Comparison of ENCODE assay signal across 8 cellular contexts in the genomic region with DNA sequence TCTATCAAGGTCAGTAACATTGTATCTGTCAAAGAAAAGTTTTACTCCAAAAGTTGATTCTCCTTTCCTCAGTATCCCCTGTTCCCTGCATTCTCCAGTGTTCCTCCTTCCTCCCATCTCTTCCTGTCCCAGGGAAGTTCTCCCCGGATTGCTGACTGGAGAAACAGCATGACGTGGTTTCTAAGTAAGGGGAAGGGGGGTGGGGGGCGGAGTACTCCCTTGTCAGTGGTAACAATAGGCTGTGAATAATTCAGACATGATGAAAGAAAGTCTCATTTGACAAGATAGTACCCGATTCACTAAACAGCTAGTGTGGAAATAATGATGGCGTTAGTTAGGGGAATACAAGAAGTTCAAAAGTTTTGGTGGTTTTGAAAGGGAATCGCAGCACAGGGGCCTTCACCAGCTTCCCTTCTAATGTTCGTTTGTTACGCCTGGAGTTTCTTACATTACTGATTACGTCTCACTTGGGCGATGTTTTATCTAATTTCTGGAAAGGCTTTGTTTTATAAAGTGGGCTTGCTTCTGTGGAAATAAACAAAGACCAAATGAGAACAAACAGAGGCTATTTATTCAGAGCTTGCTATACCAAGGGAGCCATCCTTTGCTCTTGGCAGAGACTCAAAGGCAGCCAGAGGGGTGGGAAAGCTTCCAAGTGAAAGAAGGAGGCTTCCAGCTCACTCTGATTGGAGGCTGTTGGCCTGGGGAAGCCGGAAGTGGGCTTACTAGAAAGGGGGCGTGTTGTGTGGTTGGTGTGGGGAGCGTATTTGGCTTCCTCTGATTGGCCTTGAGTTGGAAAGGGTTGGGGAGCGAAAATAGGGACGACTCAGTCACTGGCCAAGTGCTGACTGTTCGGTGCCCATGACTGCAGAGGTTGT.
DNase-seq lines count a peak whose midpoint lies in the region; ATAC-seq and TF ChIP-seq lines count a peak whose summit lies in the region.

No MANE protein-coding gene starts in this region.

- TF ChIP-seq CTCF in brain (conservative IDR thresholded peaks at IDR 0.05) (no peak), lower lobe of right lung (IDR thresholded peaks at IDR 0.05) (no peak)

- peak overlapping the region; percentile 85 for H3K27ac ChIP-seq in ACC112 (ENCODE audit: low read depth, low read length)
- H3K27ac ChIP-seq in lower lobe of right lung, result peak overlapping the region; percentile 27
- no peak overlapping the region for H3K27ac ChIP-seq in CD4-positive, alpha-beta memory T cell (ENCODE audit: low read depth, low read length)

- H3K9me3 Mint-ChIP-seq in brain, result peaks cover 0 to 6% (median 2%) of the 10 kb centered on the region in 5 experiments
- H3K9me3 Mint-ChIP-seq in activated T-helper 17 cell treated with anti-CD3 and anti-CD28 coated beads, Interleukin-2, amount 50 U/mL, for 72 hours, result no peaks in the 10 kb centered on the region
- no peaks in the 10 kb centered on the region for H3K9me3 Mint-ChIP-seq in CD4-positive, alpha-beta memory T cell

- H3K36me3 ChIP-seq in ACC112 (ENCODE audit: insufficient read depth, low read length) (no peaks in the 10 kb centered on the region), lower lobe of right lung (no peaks in the 10 kb centered on the region)
- no peaks in the 10 kb centered on the region for H3K36me3 ChIP-seq in CD4-positive, alpha-beta memory T cell (ENCODE audit: insufficient read depth, low read length)

- H3K27ac Mint-ChIP-seq in brain, result peak overlapping the region; percentile 51 to 96 (median 75)
- H3K27ac Mint-ChIP-seq in activated T-helper 17 cell treated with anti-CD3 and anti-CD28 coated beads, Interleukin-2, amount 50 U/mL, for 72 hours, result no peak overlapping the region
- no peak overlapping the region for H3K27ac Mint-ChIP-seq in CD4-positive, alpha-beta memory T cell

- POLR2A ChIA-PET in CD4-positive, alpha-beta memory T cell (lab: Charles Lee; ENCODE audit: partially characterized antibody), result no interaction called here

- peak overlapping the region; percentile 24 for H2AFZ ChIP-seq in ACC112 (ENCODE audit: low read length, unreplicated experiment)

- peaks cover 26% of the 10 kb centered on the region for H3K4me1 Mint-ChIP-seq in brain
- H3K4me1 Mint-ChIP-seq in activated T-helper 17 cell treated with anti-CD3 and anti-CD28 coated beads, Interleukin-2, amount 50 U/mL, for 72 hours, result no peaks in the 10 kb centered on the region
- no peaks in the 10 kb centered on the region for H3K4me1 Mint-ChIP-seq in CD4-positive, alpha-beta memory T cell

- peaks cover 3% of the 10 kb centered on the region for H3K36me3 Mint-ChIP-seq in brain
- H3K36me3 Mint-ChIP-seq in activated T-helper 17 cell treated with anti-CD3 and anti-CD28 coated beads, Interleukin-2, amount 50 U/mL, for 72 hours (ENCODE audit: low read depth), result no peaks in the 10 kb centered on the region
- no peaks in the 10 kb centered on the region for H3K36me3 Mint-ChIP-seq in CD4-positive, alpha-beta memory T cell

- H3K9me3 ChIP-seq in lower lobe of right lung, result no peaks in the 10 kb centered on the region
- no peaks in the 10 kb centered on the region for H3K9me3 ChIP-seq in CD4-positive, alpha-beta memory T cell (ENCODE audit: control insufficient read depth in 1 of 2, low read length in 2 of 2)

- CTCF ChIA-PET in CD4-positive, alpha-beta memory T cell (lab: Charles Lee; ENCODE audit: partially characterized antibody), result no interaction called here

- H3K4me3 Mint-ChIP-seq in brain, result peak overlapping the region; percentile 49 to 71 (median 66)
- no peak overlapping the region for H3K4me3 Mint-ChIP-seq in activated T-helper 17 cell treated with anti-CD3 and anti-CD28 coated beads, Interleukin-2, amount 50 U/mL, for 72 hours
- H3K4me3 Mint-ChIP-seq in CD4-positive, alpha-beta memory T cell, result no peak overlapping the region

- DNase-seq in NCI-H2029 treated with DMSO at 0.1 percent for 48 hours (lab: John Stamatoyannopoulos, UW) (peak; percentile 93), lower lobe of right lung (no peak), SK-N-DZ (ENCODE audit: low spot score) (no peak)
- DNase-seq in CD4-positive, alpha-beta memory T cell, result no peak

- H3K27me3 ChIP-seq in ACC112 (ENCODE audit: insufficient read depth, low read length) (no peaks in the 10 kb centered on the region), lower lobe of right lung (ENCODE audit: low read depth) (no peaks in the 10 kb centered on the region)
- no peaks in the 10 kb centered on the region for H3K27me3 ChIP-seq in CD4-positive, alpha-beta memory T cell (ENCODE audit: insufficient read depth, low read length)

- no peaks in the 10 kb centered on the region for H3K27me3 Mint-ChIP-seq in brain
- H3K27me3 Mint-ChIP-seq in activated T-helper 17 cell treated with anti-CD3 and anti-CD28 coated beads, Interleukin-2, amount 50 U/mL, for 72 hours, result peaks cover 9% of the 10 kb centered on the region
- H3K27me3 Mint-ChIP-seq in CD4-positive, alpha-beta memory T cell, result peaks cover 0 to 2% of the 10 kb centered on the region in 2 donors

- H3K4me3 ChIP-seq in ACC112 (ENCODE audit: low read depth, low read length), result peak overlapping the region; percentile 27; the same call in 1 of the 2 replicates
- no peak overlapping the region for H3K4me3 ChIP-seq in lower lobe of right lung
- H3K4me3 ChIP-seq in CD4-positive, alpha-beta memory T cell (ENCODE audit: low read length in 2 of 2), result no peak overlapping the region

- H3K4me1 ChIP-seq in ACC112 (ENCODE audit: control insufficient read depth, insufficient read depth, low read length, unreplicated experiment) (no peaks in the 10 kb centered on the region), lower lobe of right lung (no peaks in the 10 kb centered on the region)
- no peaks in the 10 kb centered on the region for H3K4me1 ChIP-seq in CD4-positive, alpha-beta memory T cell (ENCODE audit: insufficient read depth, low read length)

- no peaks in the 10 kb centered on the region for H3K79me2 ChIP-seq in ACC112 (ENCODE audit: control insufficient read depth, insufficient read depth, low read length, unreplicated experiment)

- peak; percentile 56 to 61 for ATAC-seq in lower lobe of right lung
- no peak for ATAC-seq in HG03342 (IDR thresholded peaks at IDR 0.05; ENCODE audit: unreplicated experiment)
- no peak for ATAC-seq in activated T-helper 17 cell treated with anti-CD3 and anti-CD28 coated beads, Interleukin-2, amount 50 U/mL, for 72 hours (replicated peaks)

- intact Hi-C loops in lower lobe of right lung (cut with DNase I), result no loop called here
- intact Hi-C loops in CD4-positive, alpha-beta memory T cell (cut with micrococcal nuclease), result no loop called here

Comparison
In these comparisons a context has a peak if more than half of its experiments do, and no peak if none do; other contexts are left out.
1. H3K27ac Mint-ChIP-seq: peak in brain (5 of 5); none in activated T-helper 17 cell treated with anti-CD3 and anti-CD28 coated beads, Interleukin-2, amount 50 U/mL, for 72 hours (single experiment) and CD4-positive, alpha-beta memory T cell (0 of 7).
2. H3K4me3 Mint-ChIP-seq: peak in brain (5 of 5); none in activated T-helper 17 cell treated with anti-CD3 and anti-CD28 coated beads, Interleukin-2, amount 50 U/mL, for 72 hours (single experiment) and CD4-positive, alpha-beta memory T cell (0 of 8).
3. ATAC-seq: peak in lower lobe of right lung (2 of 2); none in HG03342 (single experiment) and activated T-helper 17 cell treated with anti-CD3 and anti-CD28 coated beads, Interleukin-2, amount 50 U/mL, for 72 hours (single experiment).